10 cellular contexts compared by ENCODE assay signal in the genomic region with DNA sequence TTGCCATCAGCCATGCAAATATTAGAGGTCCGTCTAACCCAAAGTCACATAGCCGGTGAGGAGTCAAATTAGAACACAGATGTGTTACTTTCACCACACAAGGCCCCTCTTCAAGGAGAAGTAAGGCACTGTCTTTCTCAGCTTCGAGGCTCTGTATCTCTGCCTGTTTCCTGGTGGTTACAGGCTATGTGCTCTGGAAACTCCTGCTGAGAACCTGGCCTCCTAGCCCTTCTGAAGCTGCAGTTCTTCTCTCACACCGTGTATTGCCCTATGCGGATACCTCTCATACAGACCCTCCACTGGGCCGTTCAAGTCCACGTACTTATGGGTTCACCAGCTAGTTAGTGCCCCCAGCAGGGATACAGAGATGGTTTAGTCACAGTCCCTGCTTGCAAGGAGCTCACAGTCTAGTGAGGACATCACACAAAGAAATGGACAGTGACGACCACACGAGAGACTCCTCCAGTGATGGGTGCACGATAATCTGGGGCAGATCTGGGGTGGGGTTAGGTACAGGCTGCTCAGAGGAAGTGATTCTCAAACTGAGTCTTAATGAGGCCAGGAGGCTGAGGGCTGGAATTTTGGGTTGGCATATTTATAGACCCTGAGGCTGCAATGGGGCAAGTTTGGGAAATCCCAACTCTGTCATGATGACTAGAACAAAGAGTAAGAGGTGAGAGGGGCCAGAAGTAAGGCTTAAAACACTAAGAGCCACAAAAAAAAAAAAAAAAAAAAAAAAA. TPM values are rescaled to one million over a fixed set of nuclear protein-coding genes. Genes with fewer than 3 reads are reported as not detected.
DNase-seq lines count a peak whose midpoint lies in the region; ATAC-seq, FAIRE-seq and TF ChIP-seq lines count a peak whose summit lies in the region.
"Had no signal": no experiment of that assay in that cellular context is flagged by ENCODE, and none has a peak within 500 bp of the region (broad histone marks: within the 10 kb centered on the region; RNA-seq: fewer than 3 reads in every experiment).

No MANE protein-coding gene starts in this region.

- POLR2A ChIA-PET in activated B cell treated with CpG ODN at 0.5 μM for 24 hours (lab: Charles Lee): interaction anchor here (0.6 to 7.0 kb wide), 13 partner anchors 9 to 376 kb away, joined by 3 to 145 read pairs (median 5); partner anchors contain the start of genes ELOA, HNRNPR and RPL11

- no peak for TF ChIP-seq CTCF in activated B cell treated with CpG ODN at 0.5 μM for 24 hours (IDR thresholded peaks at IDR 0.05)
- no peak for TF ChIP-seq CTCF in kidney (IDR thresholded peaks at IDR 0.05; ENCODE audit: borderline replicate concordance, extremely low read depth, insufficient read depth)

- FAIRE-seq in kidney (lab: Jason Lieb, UNC): no peak
- FAIRE-seq: pancreas had no signal

- intact Hi-C loops in activated B cell treated with CpG ODN at 0.5 μM for 24 hours (cut with micrococcal nuclease): loop anchor here (1.0 to 10.0 kb wide), 5 partner anchors 8 to 166 kb away; partner anchors contain the start of genes ELOA, ID3 and RPL11
- intact Hi-C loops in kidney (cut with DNase I): no loop called here

- H3K36me3 ChIP-seq in ACC112 (ENCODE audit: insufficient read depth, low read length) (no peaks in the 10 kb centered on the region), kidney (ENCODE audit: control insufficient read depth in 1 of 2, insufficient read depth in 2 of 2, low read length in 2 of 2) (no peaks in the 10 kb centered on the region)
- H3K36me3 ChIP-seq: gastroesophageal sphincter, pancreas had no signal

- peaks cover 6% of the 10 kb centered on the region for H3K79me2 ChIP-seq in ACC112 (ENCODE audit: control insufficient read depth, insufficient read depth, low read length, unreplicated experiment)

- no peaks in the 10 kb centered on the region for H3K27me3 ChIP-seq in ACC112 (ENCODE audit: insufficient read depth, low read length)
- H3K27me3 ChIP-seq: gastroesophageal sphincter, pancreas had no signal

- no peaks in the 10 kb centered on the region for H3K27me3 Mint-ChIP-seq in activated B cell treated with CpG ODN at 0.5 μM for 24 hours

- no peaks in the 10 kb centered on the region for H3K9me3 ChIP-seq in kidney (ENCODE audit: control insufficient read depth in 1 of 2, low read length in 2 of 2)
- H3K9me3 ChIP-seq: gastroesophageal sphincter, pancreas had no signal

- H3K9ac ChIP-seq in kidney (ENCODE audit: low read length in 2 of 2): no peak overlapping the region

- CTCF ChIA-PET in activated B cell treated with CpG ODN at 0.5 μM for 24 hours (lab: Charles Lee): interaction anchor here (1.1 to 1.2 kb wide), 3 partner anchors 24 to 196 kb away, joined by 3 to 7 read pairs (median 3); partner anchors contain the start of gene RPL11

- DNase-seq in activated B cell treated with CpG ODN at 0.5 μM for 24 hours (peak; percentile 41), hepatic stellate cell (ENCODE audit: low spot score) (no peak), kidney (no peak), LoVo (ENCODE audit: low spot score) (no peak), NOMO-1 treated with dmso at 0.1 percent for 144 hours (lab: John Stamatoyannopoulos, UW; ENCODE audit: unreplicated experiment) (no peak)
- DNase-seq: pancreas had no signal

- H3K27ac Mint-ChIP-seq in activated B cell treated with CpG ODN at 0.5 μM for 24 hours: peak overlapping the region; percentile 80

- peak overlapping the region; percentile 47; the same call in 1 of the 2 replicates for H3K27ac ChIP-seq in ACC112 (ENCODE audit: low read depth, low read length)
- H3K27ac ChIP-seq in kidney (ENCODE audit: low read depth in 2 of 2, low read length in 2 of 2): no peak overlapping the region
- H3K27ac ChIP-seq: gastroesophageal sphincter, pancreas had no signal

- peaks cover 11% of the 10 kb centered on the region for H3K4me1 ChIP-seq in ACC112 (ENCODE audit: control insufficient read depth, insufficient read depth, low read length, unreplicated experiment)
- H3K4me1 ChIP-seq in kidney (ENCODE audit: control insufficient read depth in 1 of 2, insufficient read depth in 1 of 2, low read depth in 1 of 2, low read length in 2 of 2): no peaks in the 10 kb centered on the region
- H3K4me1 ChIP-seq: pancreas had no signal

- H3K36me3 Mint-ChIP-seq in activated B cell treated with CpG ODN at 0.5 μM for 24 hours (ENCODE audit: low read depth): peaks cover 2% of the 10 kb centered on the region

- H2AFZ ChIP-seq in ACC112 (ENCODE audit: low read length, unreplicated experiment): no peak overlapping the region

- H3K4me3 ChIP-seq in ACC112 (ENCODE audit: low read depth, low read length) (no peak overlapping the region), kidney (ENCODE audit: low read length in 2 of 2) (no peak overlapping the region)
- H3K4me3 ChIP-seq: gastroesophageal sphincter, pancreas had no signal

- H3K4me3 Mint-ChIP-seq in activated B cell treated with CpG ODN at 0.5 μM for 24 hours: peak overlapping the region; percentile 55

- peaks cover 63% of the 10 kb centered on the region for H3K4me1 Mint-ChIP-seq in activated B cell treated with CpG ODN at 0.5 μM for 24 hours

- ATAC-seq in GM18873 (IDR thresholded peaks at IDR 0.05; ENCODE audit: low FRiP score, unreplicated experiment): peak; percentile 49
- peak; percentile 78 for ATAC-seq in HG02870 (IDR thresholded peaks at IDR 0.05; ENCODE audit: unreplicated experiment)
- ATAC-seq in activated B cell treated with CpG ODN at 0.5 μM for 24 hours (ENCODE audit: low read depth): peak; percentile 69
- ATAC-seq: gastroesophageal sphincter, pancreas had no signal

- no peaks in the 10 kb centered on the region for H3K9me3 Mint-ChIP-seq in activated B cell treated with CpG ODN at 0.5 μM for 24 hours

RNA-seq across cellular contexts. Expression of gene ELOA, which starts 22.8 kb away (rescaled TPM):
- total RNA-seq in activated B cell treated with CpG ODN at 0.5 μM for 24 hours: 70.2 and 72.6 TPM in 2 replicates
- 39.1 TPM for total RNA-seq in kidney
- polyA plus RNA-seq in kidney (ENCODE audit: insufficient read depth, low read depth, low replicate concordance): 13.7 TPM

RNA-seq across cellular contexts. Expression of gene RPL11, which starts 28.8 kb away (rescaled TPM):
- 1,956 and 2,021 TPM in 2 replicates for total RNA-seq in activated B cell treated with CpG ODN at 0.5 μM for 24 hours
- total RNA-seq in kidney: 829 TPM
- polyA plus RNA-seq in kidney (ENCODE audit: insufficient read depth, low read depth, low replicate concordance): 2,056 TPM

RNA-seq across cellular contexts. Expression of gene PITHD1, which starts 57.8 kb away (rescaled TPM):
- 58.7 and 63.3 TPM in 2 replicates for total RNA-seq in activated B cell treated with CpG ODN at 0.5 μM for 24 hours
- 40.4 TPM for total RNA-seq in kidney
- polyA plus RNA-seq in kidney (ENCODE audit: insufficient read depth, low read depth, low replicate concordance): 57.7 TPM
